In the genomic region with DNA sequence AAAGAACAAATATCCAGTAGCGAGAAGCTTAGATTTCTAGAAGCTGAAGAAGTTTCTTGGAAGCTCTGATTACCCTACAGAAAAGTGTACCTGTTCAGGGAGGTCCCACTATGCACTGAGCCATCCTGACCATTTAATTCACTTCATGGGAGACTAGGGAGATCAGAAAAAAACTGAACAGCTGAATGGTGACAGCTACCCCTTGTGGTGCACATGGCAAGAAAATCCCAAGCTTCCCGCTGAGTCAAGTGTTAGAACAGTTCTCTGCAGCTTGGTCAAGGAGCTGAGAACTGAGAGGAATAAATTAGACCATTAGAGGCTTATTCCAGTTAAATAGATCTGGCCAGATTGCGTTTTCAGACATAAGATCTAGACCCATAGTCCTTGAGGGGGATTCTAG, we compare ENCODE assay signal across 15 cellular contexts.
DNase-seq lines count a peak whose midpoint lies in the region; ATAC-seq and TF ChIP-seq lines count a peak whose summit lies in the region.
"Had no signal": no experiment of that assay in that cellular context is flagged by ENCODE, and none has a peak within 500 bp of the region (broad histone marks: within the 10 kb centered on the region; RNA-seq: fewer than 3 reads in every experiment).

No MANE protein-coding gene starts in this region.

- H3K9me3 Mint-ChIP-seq in activated CD8-positive, alpha-beta T cell treated with anti-CD3 and anti-CD28 coated beads for 36 hours = no peaks in the 10 kb centered on the region

- H3K4me3 ChIP-seq in osteoblast (ENCODE audit: insufficient read depth, low read length) = no peak overlapping the region
- H3K4me3 ChIP-seq: lower lobe of right lung, right atrium auricular region had no signal

- no peaks in the 10 kb centered on the region for H3K9me3 ChIP-seq in osteoblast (ENCODE audit: low read depth, low read length)
- H3K9me3 ChIP-seq: lower lobe of right lung had no signal

- H4K20me1 ChIP-seq in osteoblast (ENCODE audit: insufficient read depth, low read length) = no peaks in the 10 kb centered on the region

- ATAC-seq in GM21528 (IDR thresholded peaks at IDR 0.05; ENCODE audit: low FRiP score, unreplicated experiment) = no peak
- no peak for ATAC-seq in activated CD8-positive, alpha-beta T cell treated with anti-CD3 and anti-CD28 coated beads for 36 hours
- ATAC-seq: lower lobe of right lung; natural killer cell treated with Interleukin-12 subunit alpha and Interleukin-12 subunit beta and Interleukin-15 and Interleukin-18, amount 100 ng/mL, for 72 hours had no signal

- POLR2A ChIA-PET in activated CD8-positive, alpha-beta T cell treated with anti-CD3 and anti-CD28 coated beads for 36 hours (lab: Charles Lee) = no interaction called here

- peak; percentile 29 for DNase-seq in DMS 273 (lab: John Stamatoyannopoulos, UW; ENCODE audit: unreplicated experiment)
- DNase-seq in DMS 273 treated with DMSO at 0.1 percent for 48 hours (lab: John Stamatoyannopoulos, UW) = no peak
- DNase-seq in NCI-H69 (lab: John Stamatoyannopoulos, UW) = peak; percentile 32
- DNase-seq in dermis blood vessel endothelial cell = peak; percentile 2
- DNase-seq in osteoblast (ENCODE audit: insufficient read length, low spot score, missing footprints) = no peak
- DNase-seq in activated CD8-positive, alpha-beta T cell treated with anti-CD3 and anti-CD28 coated beads for 36 hours = no peak
- DNase-seq in islet precursor cell = no peak
- DNase-seq: activated naive CD4-positive, alpha-beta T cell treated with Interleukin-2 at 50 U/mL for 16 hours; CD4-positive, alpha-beta memory T cell; GF-D8; lower lobe of right lung had no signal

- intact Hi-C loops in activated CD8-positive, alpha-beta T cell treated with anti-CD3 and anti-CD28 coated beads for 36 hours (cut with micrococcal nuclease) = no loop called here

- no peaks in the 10 kb centered on the region for H3K4me1 ChIP-seq in osteoblast (ENCODE audit: insufficient read depth, low read length)
- H3K4me1 ChIP-seq: lower lobe of right lung, right atrium auricular region had no signal

- no peaks in the 10 kb centered on the region for H3K79me2 ChIP-seq in osteoblast (ENCODE audit: insufficient read depth, low read length)

- H3K4me3 Mint-ChIP-seq in activated CD8-positive, alpha-beta T cell treated with anti-CD3 and anti-CD28 coated beads for 36 hours = no peak overlapping the region
- H3K4me3 Mint-ChIP-seq: CD4-positive, alpha-beta memory T cell; natural killer cell treated with Interleukin-12 subunit alpha and Interleukin-12 subunit beta and Interleukin-15 and Interleukin-18, amount 100 ng/mL, for 72 hours had no signal

- peaks cover 4% of the 10 kb centered on the region for H3K27me3 ChIP-seq in osteoblast (ENCODE audit: insufficient read depth, low read length)
- H3K27me3 ChIP-seq: right atrium auricular region had no signal

- no peaks in the 10 kb centered on the region for H3K36me3 Mint-ChIP-seq in activated CD8-positive, alpha-beta T cell treated with anti-CD3 and anti-CD28 coated beads for 36 hours (ENCODE audit: low read depth)
- H3K36me3 Mint-ChIP-seq: CD4-positive, alpha-beta memory T cell; natural killer cell treated with Interleukin-12 subunit alpha and Interleukin-12 subunit beta and Interleukin-15 and Interleukin-18, amount 100 ng/mL, for 72 hours had no signal

- no peak overlapping the region for H3K4me2 ChIP-seq in osteoblast (ENCODE audit: insufficient read depth, low read length)

- H3K4me1 Mint-ChIP-seq in activated CD8-positive, alpha-beta T cell treated with anti-CD3 and anti-CD28 coated beads for 36 hours (ENCODE audit: low read depth) = no peaks in the 10 kb centered on the region
- H3K4me1 Mint-ChIP-seq: CD4-positive, alpha-beta memory T cell had no signal

- H3K27me3 Mint-ChIP-seq in activated CD8-positive, alpha-beta T cell treated with anti-CD3 and anti-CD28 coated beads for 36 hours = no peaks in the 10 kb centered on the region
- H3K27me3 Mint-ChIP-seq: natural killer cell treated with Interleukin-12 subunit alpha and Interleukin-12 subunit beta and Interleukin-15 and Interleukin-18, amount 100 ng/mL, for 72 hours had no signal

- peak; percentile 32 for TF ChIP-seq CTCF in osteoblast (IDR thresholded peaks at IDR 0.05; ENCODE audit: extremely low read depth, low read depth, low read length)
- TF ChIP-seq CTCF in activated CD8-positive, alpha-beta T cell treated with anti-CD3 and anti-CD28 coated beads for 36 hours (IDR thresholded peaks at IDR 0.05) = no peak

- CTCF ChIA-PET in activated CD8-positive, alpha-beta T cell treated with anti-CD3 and anti-CD28 coated beads for 36 hours (lab: Charles Lee) = interaction anchor here (1.6 kb wide), 1 partner anchor 94 kb away, joined by 5 read pairs; no protein-coding TSS in a partner anchor

- H3K36me3 ChIP-seq in osteoblast (ENCODE audit: insufficient read depth, low read length) = no peaks in the 10 kb centered on the region
- H3K36me3 ChIP-seq: lower lobe of right lung, right atrium auricular region had no signal

- no peak overlapping the region for H3K27ac Mint-ChIP-seq in activated CD8-positive, alpha-beta T cell treated with anti-CD3 and anti-CD28 coated beads for 36 hours
- H3K27ac Mint-ChIP-seq: CD4-positive, alpha-beta memory T cell; natural killer cell treated with Interleukin-12 subunit alpha and Interleukin-12 subunit beta and Interleukin-15 and Interleukin-18, amount 100 ng/mL, for 72 hours had no signal

- no peak overlapping the region for H2AFZ ChIP-seq in osteoblast (ENCODE audit: low read length)

- no peak overlapping the region for H3K27ac ChIP-seq in osteoblast (ENCODE audit: low read depth, low read length)
- H3K27ac ChIP-seq: 22Rv1, lower lobe of right lung, right atrium auricular region had no signal

Comparison
In these comparisons a context has a peak if more than half of its experiments do, and no peak if none do; other contexts are left out.
1. DNase-seq: peak in DMS 273 (single experiment), NCI-H69 (single experiment) and dermis blood vessel endothelial cell (single experiment); none in DMS 273 treated with DMSO at 0.1 percent for 48 hours (single experiment), osteoblast (single experiment), activated CD8-positive, alpha-beta T cell treated with anti-CD3 and anti-CD28 coated beads for 36 hours (single experiment) and islet precursor cell (single experiment).